Comparison of ENCODE assay signal across 1 cellular context in the genomic region with DNA sequence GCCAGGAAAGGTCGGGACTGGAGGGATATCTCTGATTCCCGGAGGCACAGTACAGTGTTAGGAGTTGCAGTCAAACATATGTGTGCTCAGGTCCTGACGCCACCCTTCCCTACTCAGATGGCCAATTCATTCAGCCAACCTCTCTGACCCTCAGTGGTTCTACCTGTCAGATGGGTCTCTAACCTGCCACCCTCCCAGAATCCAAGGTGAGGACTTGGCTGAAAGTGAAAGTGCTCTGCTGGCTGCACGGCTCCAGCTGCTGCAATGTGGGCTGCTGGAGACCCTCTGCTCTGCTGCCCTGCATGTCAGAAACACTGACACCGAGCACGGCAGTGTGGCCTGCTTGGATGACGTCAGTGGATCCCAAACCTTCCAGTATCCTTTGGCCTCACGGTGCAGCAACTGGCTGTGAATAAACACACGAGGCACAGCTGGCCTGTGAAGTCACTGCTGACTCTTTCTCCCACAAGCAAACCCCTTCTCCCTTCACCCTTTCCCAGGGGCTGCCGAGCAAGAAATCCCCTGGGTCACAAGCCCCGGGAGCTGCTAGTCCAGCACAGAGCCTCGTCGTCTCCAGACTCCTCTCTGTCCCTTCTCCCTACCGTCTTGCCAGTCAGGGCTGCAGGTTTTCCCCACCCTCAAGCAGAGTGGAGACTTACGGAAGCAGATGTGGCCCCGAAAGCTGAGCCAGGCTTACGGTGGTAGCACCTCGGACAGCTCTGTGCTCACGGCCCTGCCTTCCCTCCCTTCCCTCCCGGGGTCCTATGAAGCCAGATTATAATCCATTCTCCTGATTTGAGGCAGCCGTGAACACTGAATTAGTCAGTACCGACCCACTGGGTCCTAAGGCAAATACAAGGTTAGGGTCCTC.
A peak's percentile ranks its signal among the peaks of the same experiment; 100 is the strongest.
TF ChIP-seq lines count a peak whose summit lies in the region.

No MANE protein-coding gene starts in this region.

TF ChIP-seq in GM12878, 131 proteins besides CTCF, POLR2A, EP300 and RAD21:
- no peak for TF ChIP-seq GATAD2B (conservative IDR thresholded peaks at IDR 0.05; ENCODE audit: low read depth)
- TF ChIP-seq, protein P1, sequence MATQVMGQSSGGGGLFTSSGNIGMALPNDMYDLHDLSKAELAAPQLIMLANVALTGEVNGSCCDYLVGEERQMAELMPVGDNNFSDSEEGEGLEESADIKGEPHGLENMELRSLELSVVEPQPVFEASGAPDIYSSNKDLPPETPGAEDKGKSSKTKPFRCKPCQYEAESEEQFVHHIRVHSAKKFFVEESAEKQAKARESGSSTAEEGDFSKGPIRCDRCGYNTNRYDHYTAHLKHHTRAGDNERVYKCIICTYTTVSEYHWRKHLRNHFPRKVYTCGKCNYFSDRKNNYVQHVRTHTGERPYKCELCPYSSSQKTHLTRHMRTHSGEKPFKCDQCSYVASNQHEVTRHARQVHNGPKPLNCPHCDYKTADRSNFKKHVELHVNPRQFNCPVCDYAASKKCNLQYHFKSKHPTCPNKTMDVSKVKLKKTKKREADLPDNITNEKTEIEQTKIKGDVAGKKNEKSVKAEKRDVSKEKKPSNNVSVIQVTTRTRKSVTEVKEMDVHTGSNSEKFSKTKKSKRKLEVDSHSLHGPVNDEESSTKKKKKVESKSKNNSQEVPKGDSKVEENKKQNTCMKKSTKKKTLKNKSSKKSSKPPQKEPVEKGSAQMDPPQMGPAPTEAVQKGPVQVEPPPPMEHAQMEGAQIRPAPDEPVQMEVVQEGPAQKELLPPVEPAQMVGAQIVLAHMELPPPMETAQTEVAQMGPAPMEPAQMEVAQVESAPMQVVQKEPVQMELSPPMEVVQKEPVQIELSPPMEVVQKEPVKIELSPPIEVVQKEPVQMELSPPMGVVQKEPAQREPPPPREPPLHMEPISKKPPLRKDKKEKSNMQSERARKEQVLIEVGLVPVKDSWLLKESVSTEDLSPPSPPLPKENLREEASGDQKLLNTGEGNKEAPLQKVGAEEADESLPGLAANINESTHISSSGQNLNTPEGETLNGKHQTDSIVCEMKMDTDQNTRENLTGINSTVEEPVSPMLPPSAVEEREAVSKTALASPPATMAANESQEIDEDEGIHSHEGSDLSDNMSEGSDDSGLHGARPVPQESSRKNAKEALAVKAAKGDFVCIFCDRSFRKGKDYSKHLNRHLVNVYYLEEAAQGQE (IDR thresholded peaks at IDR 0.05; ENCODE audit: low read depth, low read length): 0 out of 2 replicates have a peak, but pooled peaks have one; percentile 48
